ENCODE assay signal across 8 cellular contexts in genomic region chr12:53052419-53053222, GRCh38. TPM values are rescaled to one million over a fixed set of nuclear protein-coding genes. Genes with fewer than 3 reads are reported as not detected.
DNase-seq lines count a peak whose midpoint lies in the region; ATAC-seq lines count a peak whose summit lies in the region.

No MANE protein-coding gene starts in this region.

- H3K36me3 ChIP-seq in skeletal muscle satellite cell (ENCODE audit: insufficient read depth, low read length): peaks cover 38% of the 10 kb centered on the region
- H3K36me3 ChIP-seq in effector memory CD4-positive, alpha-beta T cell (ENCODE audit: control insufficient read depth, insufficient read depth, low read length): no peaks in the 10 kb centered on the region

- peak overlapping the region; percentile 96 for H3K27ac ChIP-seq in right cardiac atrium (ENCODE audit: low read length)
- H3K27ac ChIP-seq in effector memory CD4-positive, alpha-beta T cell (ENCODE audit: insufficient read depth, low read length, poor library complexity, severe bottlenecking): no peak overlapping the region

- peak overlapping the region; percentile 98 for H3K4me2 ChIP-seq in skeletal muscle satellite cell (ENCODE audit: low read length)

- peak; percentile 42 to 48 for ATAC-seq in right cardiac atrium
- no peak for ATAC-seq in HG03460 (IDR thresholded peaks at IDR 0.05; ENCODE audit: unreplicated experiment)
- no peak for ATAC-seq in HG03135 (IDR thresholded peaks at IDR 0.05; ENCODE audit: unreplicated experiment)

- H3K9ac ChIP-seq in skeletal muscle satellite cell (ENCODE audit: low read depth, low read length): peak overlapping the region; percentile 85

- H3K27me3 ChIP-seq in right cardiac atrium (ENCODE audit: control insufficient read depth, insufficient read depth) (no peaks in the 10 kb centered on the region), skeletal muscle satellite cell (ENCODE audit: control insufficient read depth, insufficient read depth, low read length) (no peaks in the 10 kb centered on the region)
- H3K27me3 ChIP-seq in effector memory CD4-positive, alpha-beta T cell (replicated peaks; ENCODE audit: control insufficient read depth, insufficient read depth, low read length, poor library complexity, severe bottlenecking): no peaks in the 10 kb centered on the region

- peak; percentile 81 for DNase-seq in HCEC 1CT
- peak; percentile 68 for DNase-seq in amniotic epithelial cell (ENCODE audit: low read depth)
- peak; percentile 95 to 98 (median 98) for DNase-seq in right cardiac atrium
- no peak for DNase-seq in NCI-H128 (lab: John Stamatoyannopoulos, UW; ENCODE audit: unreplicated experiment)
- DNase-seq in effector memory CD4-positive, alpha-beta T cell: no peak

- H3K4me1 ChIP-seq in right cardiac atrium (ENCODE audit: control insufficient read depth, insufficient read depth, low read length) (peaks cover 8% of the 10 kb centered on the region), skeletal muscle satellite cell (ENCODE audit: control insufficient read depth, insufficient read depth, low read length) (peaks cover 74% of the 10 kb centered on the region)
- H3K4me1 ChIP-seq in effector memory CD4-positive, alpha-beta T cell (ENCODE audit: control insufficient read depth, insufficient read depth, low read length, poor library complexity, severe bottlenecking): peaks cover 9% of the 10 kb centered on the region

- H3K4me3 ChIP-seq in right cardiac atrium (ENCODE audit: low read length): peak overlapping the region; percentile 72
- peak overlapping the region; percentile 88 for H3K4me3 ChIP-seq in skeletal muscle satellite cell (ENCODE audit: low read length)
- H3K4me3 ChIP-seq in effector memory CD4-positive, alpha-beta T cell (ENCODE audit: insufficient read depth, low read depth, low read length, poor library complexity, severe bottlenecking): no peak overlapping the region

- 31% methylated on average over 11 of the region's 11 CpGs for WGBS in right cardiac atrium

- intact Hi-C loops in right cardiac atrium (cut with DNase I): no loop called here

- no peaks in the 10 kb centered on the region for H3K9me3 ChIP-seq in right cardiac atrium (ENCODE audit: control insufficient read depth, low read length)
- H3K9me3 ChIP-seq in skeletal muscle satellite cell (replicated peaks; ENCODE audit: low read length): no peaks in the 10 kb centered on the region
- no peaks in the 10 kb centered on the region for H3K9me3 ChIP-seq in effector memory CD4-positive, alpha-beta T cell (ENCODE audit: control insufficient read depth, low read length)

RNA-seq across cellular contexts. Expression of gene TNS2, which starts 2.8 kb away (rescaled TPM):
- total RNA-seq in right cardiac atrium: 100 to 1,000 TPM; 104 to 145 (median 116) TPM
- polyA plus RNA-seq in right cardiac atrium: 155 TPM
- 67.9 and 70.8 TPM in 2 replicates for total RNA-seq in skeletal muscle satellite cell (2012; rRNA removed)

RNA-seq across cellular contexts. Expression of gene SPRYD3, which starts 26.6 kb away (rescaled TPM):
- total RNA-seq in right cardiac atrium: 10 to 100 TPM; 40.8 to 59.6 (median 47.1) TPM
- polyA plus RNA-seq in right cardiac atrium: 29.4 TPM
- total RNA-seq in skeletal muscle satellite cell (2012; rRNA removed): 23.4 and 29.4 TPM in 2 replicates

RNA-seq across cellular contexts. Expression of gene IGFBP6, which starts 44.8 kb away (rescaled TPM):
- total RNA-seq in right cardiac atrium: 100 to 1,000 TPM in 3 of 4 donors, 10 to 100 TPM in 1; 49.7 to 178 (median 146) TPM
- 130 TPM for polyA plus RNA-seq in right cardiac atrium
- 603 and 918 TPM in 2 replicates for total RNA-seq in skeletal muscle satellite cell (2012; rRNA removed)

RNA-seq across cellular contexts. Expression of gene EIF4B, which starts 46.4 kb away (rescaled TPM):
- total RNA-seq in right cardiac atrium: 100 to 1,000 TPM; 391 to 552 (median 433) TPM
- polyA plus RNA-seq in right cardiac atrium: 65.5 TPM
- total RNA-seq in skeletal muscle satellite cell (2012; rRNA removed): 788 and 899 TPM in 2 replicates

RNA-seq across cellular contexts. Expression of gene SOAT2, which starts 50.7 kb away (rescaled TPM):
- total RNA-seq in right cardiac atrium: under 1 TPM in 2 of 4 donors, not detected in 2; 0.17 to 0.18 TPM
- 0.07 TPM for polyA plus RNA-seq in right cardiac atrium
- 0.44 TPM in 1 of 2 replicates, not detected in the other for total RNA-seq in skeletal muscle satellite cell (2012; rRNA removed)

Comparison
In these comparisons a context has a peak if more than half of its experiments do, and no peak if none do; other contexts are left out.
1. DNase-seq: peak in HCEC 1CT (single experiment), amniotic epithelial cell (single experiment) and right cardiac atrium (3 of 3); none in NCI-H128 (single experiment) and effector memory CD4-positive, alpha-beta T cell (0 of 3).
2. ATAC-seq: peak in right cardiac atrium (2 of 2); none in HG03460 (single experiment) and HG03135 (single experiment).